Comparison of ENCODE assay signal across 8 cellular contexts in the genomic region with DNA sequence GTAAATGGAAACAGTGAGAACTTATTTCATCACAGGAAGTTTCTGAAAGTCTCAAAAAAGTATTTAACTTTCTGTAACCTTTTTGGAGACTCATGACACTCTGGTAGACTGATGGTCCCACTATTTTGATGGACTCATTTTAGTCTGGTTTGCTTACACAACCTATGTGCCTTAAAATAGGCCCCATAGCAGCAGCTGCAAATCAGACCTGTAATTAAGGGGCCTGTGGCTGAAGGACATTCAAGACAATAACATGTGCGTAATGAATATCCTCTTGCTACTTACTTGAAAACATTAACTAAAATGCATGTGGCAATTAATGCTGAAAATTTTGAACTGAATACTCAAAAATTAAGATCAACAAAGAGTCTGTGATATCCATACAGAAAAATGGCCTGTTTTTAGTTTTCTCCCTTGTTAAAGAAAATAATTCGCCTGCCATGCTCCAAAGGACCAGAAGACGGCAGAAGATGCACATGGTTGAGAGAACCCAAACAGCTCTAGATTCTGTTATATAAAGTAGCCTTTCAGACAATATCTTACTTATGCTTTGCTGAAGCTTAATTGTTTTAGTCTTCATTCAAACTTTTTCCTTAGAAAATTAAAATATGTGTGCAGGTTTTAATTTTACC.
DNase-seq lines count a peak whose midpoint lies in the region; TF ChIP-seq lines count a peak whose summit lies in the region.

No MANE protein-coding gene starts in this region.

- H3K4me3 Mint-ChIP-seq in CD14-positive monocyte: no peak overlapping the region

- H3K9me3 Mint-ChIP-seq in CD14-positive monocyte: peaks cover 0 to 2% (median 0%) of the 10 kb centered on the region in 7 donors

- TF ChIP-seq CTCF in CD14-positive monocyte (IDR thresholded peaks at IDR 0.05): no peak

- intact Hi-C loops in CD14-positive monocyte (cut with micrococcal nuclease): no loop called here

- peaks cover 0 to 3% (median 0%) of the 10 kb centered on the region in 3 donors for H3K27me3 Mint-ChIP-seq in CD14-positive monocyte (ENCODE audit: low read depth in 3 of 3)

- H3K36me3 Mint-ChIP-seq in CD14-positive monocyte: no peaks in the 10 kb centered on the region

- H3K4me1 Mint-ChIP-seq in CD14-positive monocyte: no peaks in the 10 kb centered on the region

- H3K27ac Mint-ChIP-seq in CD14-positive monocyte: no peak overlapping the region

- DNase-seq in DMS53 (lab: John Stamatoyannopoulos, UW) (peak; percentile 49), NAMALWA (ENCODE audit: low spot score) (peak; percentile 33), dedifferentiated amniotic fluid mesenchymal stem cell (ENCODE audit: extremely low spot score) (peak; percentile 26), middle frontal gyrus (ENCODE audit: extremely low spot score, low spot score) (peak; percentile 12), NCI-H446 treated with DMSO at 0.1 percent for 48 hours (lab: John Stamatoyannopoulos, UW) (no peak), NCI-H128 (lab: John Stamatoyannopoulos, UW; ENCODE audit: unreplicated experiment) (no peak), CD14-positive monocyte (ENCODE audit: low spot score) (no peak), NCI-H2029 (lab: John Stamatoyannopoulos, UW) (no peak)

Comparison
In these comparisons a context has a peak if more than half of its experiments do, and no peak if none do; other contexts are left out.
1. DNase-seq: peak in DMS53 (single experiment), NAMALWA (single experiment), dedifferentiated amniotic fluid mesenchymal stem cell (single experiment) and middle frontal gyrus (single experiment); none in NCI-H446 treated with DMSO at 0.1 percent for 48 hours (single experiment), NCI-H128 (single experiment), CD14-positive monocyte (single experiment) and NCI-H2029 (single experiment).